Comparison of ENCODE assay signal across 1 cellular context in genomic region chr4:84681488-84682274, GRCh38.
TF ChIP-seq lines count a peak whose summit lies in the region.

No MANE protein-coding gene starts in this region.

TF ChIP-seq in HCT116, 20 proteins besides CTCF, POLR2A, EP300 and RAD21 (continued from another document):
- TF ChIP-seq REST (IDR thresholded peaks at IDR 0.05; ENCODE audit: low read depth) (no peak), ZFX (IDR thresholded peaks at IDR 0.05) (no peak), SP1 (IDR thresholded peaks at IDR 0.05; ENCODE audit: low read depth) (peak; percentile 42; the same call in 1 of the 2 replicates), SIN3A (IDR thresholded peaks at IDR 0.05; ENCODE audit: low read depth) (no peak; the same call in 1 of the 2 replicates), ELF1 (IDR thresholded peaks at IDR 0.05; ENCODE audit: borderline replicate concordance, low read depth) (0 out of 2 replicates have a peak, but pooled peaks have one; percentile 10), ZNF274 (IDR thresholded peaks at IDR 0.05; ENCODE audit: low read depth, low read length) (no peak), EZH2 (IDR thresholded peaks at IDR 0.05) (no peak), EZH2phosphoT487 (IDR thresholded peaks at IDR 0.05; ENCODE audit: borderline replicate concordance) (no peak), POLR2AphosphoS5 (IDR thresholded peaks at IDR 0.05; ENCODE audit: low read depth, low read length) (no peak)
